7 cellular contexts compared by ENCODE assay signal in the genomic region with DNA sequence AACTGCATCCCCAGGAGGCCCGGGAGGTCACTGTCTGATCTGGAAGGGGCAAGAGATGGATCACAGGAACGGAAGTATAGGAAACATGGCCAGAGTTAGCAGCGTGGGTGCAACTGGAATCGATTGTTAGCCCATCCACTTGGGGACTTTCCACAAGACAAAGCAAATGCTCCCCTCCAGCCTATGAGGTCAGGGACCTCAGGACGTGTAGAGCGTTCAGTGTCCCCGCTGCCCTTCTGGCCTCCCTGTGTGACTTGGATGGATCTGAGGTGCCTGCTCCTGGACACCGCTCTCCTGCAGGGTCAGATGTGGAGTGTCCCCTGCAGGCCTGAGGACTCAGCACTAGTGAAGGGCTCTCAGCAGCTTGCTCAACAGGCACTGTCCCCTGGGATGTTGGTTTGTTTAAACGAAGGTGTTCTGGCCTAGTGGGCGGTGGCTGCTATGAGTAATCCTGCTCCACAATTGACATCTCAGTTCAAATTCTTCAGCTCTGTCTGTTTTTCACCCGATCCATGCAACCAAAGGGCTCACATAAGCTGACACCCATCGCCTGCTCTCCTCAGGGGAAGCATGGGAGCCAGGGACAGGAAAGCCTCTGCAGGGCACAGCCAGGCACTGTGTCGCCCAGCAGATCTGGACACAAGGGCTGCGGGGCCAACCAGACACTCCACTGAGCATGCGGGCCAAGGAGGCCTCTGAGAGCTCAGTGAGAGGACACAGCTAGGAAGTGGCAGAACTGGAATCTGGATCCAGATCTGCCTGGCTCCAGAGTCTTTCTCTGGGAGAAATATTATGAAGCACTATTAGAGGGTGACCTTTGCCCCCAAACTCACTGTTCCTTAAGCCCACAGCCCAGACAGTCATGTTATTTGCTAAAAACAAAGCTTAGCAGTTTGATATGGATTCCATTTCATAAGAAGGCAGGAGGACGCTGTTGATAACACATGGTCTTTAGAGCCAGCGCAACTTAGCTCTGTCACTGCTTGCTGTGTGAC.
DNase-seq lines count a peak whose midpoint lies in the region; ATAC-seq and TF ChIP-seq lines count a peak whose summit lies in the region.

No MANE protein-coding gene starts in this region.

- H2AFZ ChIP-seq in MM.1S (ENCODE audit: low read length): peak overlapping the region; percentile 33

- peak overlapping the region; percentile 23; the same call in 1 of the 2 replicates for H3K27ac ChIP-seq in MM.1S (ENCODE audit: low read length)

- H3K79me2 ChIP-seq in MM.1S (ENCODE audit: low read length): no peaks in the 10 kb centered on the region

- H3K4me2 ChIP-seq in MM.1S (ENCODE audit: low read depth, low read length): peak overlapping the region; percentile 30; the same call in 1 of the 2 replicates
- H3K4me2 ChIP-seq in skeletal muscle satellite cell (ENCODE audit: low read length): peak overlapping the region; percentile 41

- peak; percentile 89 for ATAC-seq in GM18519 (IDR thresholded peaks at IDR 0.05; ENCODE audit: low FRiP score, unreplicated experiment)

- H3K4me3 ChIP-seq in MM.1S (ENCODE audit: low read length): no peak overlapping the region
- H3K4me3 ChIP-seq in fibroblast of mammary gland (ENCODE audit: control insufficient read depth, low read depth, low read length): no peak overlapping the region
- H3K4me3 ChIP-seq in skeletal muscle satellite cell (ENCODE audit: low read length): peak overlapping the region; percentile 9

- H3K9me3 ChIP-seq in MM.1S (replicated peaks; ENCODE audit: insufficient read depth, low read length) (no peaks in the 10 kb centered on the region), skeletal muscle satellite cell (replicated peaks; ENCODE audit: low read length) (no peaks in the 10 kb centered on the region)

- peaks cover 6% of the 10 kb centered on the region; the same call in 1 of the 2 replicates for H3K4me1 ChIP-seq in MM.1S (ENCODE audit: low read length)
- H3K4me1 ChIP-seq in skeletal muscle satellite cell (ENCODE audit: control insufficient read depth, insufficient read depth, low read length): peaks cover 20% of the 10 kb centered on the region

- H3K36me3 ChIP-seq in MM.1S (replicated peaks; ENCODE audit: insufficient read depth, low read length) (no peaks in the 10 kb centered on the region), skeletal muscle satellite cell (ENCODE audit: insufficient read depth, low read length) (no peaks in the 10 kb centered on the region)

- H3K27me3 ChIP-seq in MM.1S (replicated peaks; ENCODE audit: insufficient read depth, low read length): no peaks in the 10 kb centered on the region
- no peaks in the 10 kb centered on the region for H3K27me3 ChIP-seq in skeletal muscle satellite cell (ENCODE audit: control insufficient read depth, insufficient read depth, low read length)

- H3K9ac ChIP-seq in MM.1S (ENCODE audit: low read length) (no peak overlapping the region), skeletal muscle satellite cell (ENCODE audit: low read depth, low read length) (no peak overlapping the region)

- H4K20me1 ChIP-seq in MM.1S (ENCODE audit: insufficient read depth, low read length): no peaks in the 10 kb centered on the region

- TF ChIP-seq CTCF in MM.1S (IDR thresholded peaks at IDR 0.05; ENCODE audit: low read length): no peak
- no peak for TF ChIP-seq CTCF in fibroblast of mammary gland (conservative IDR thresholded peaks at IDR 0.05; ENCODE audit: control insufficient read depth, insufficient read depth, low read depth, low read length)

- no peaks in the 10 kb centered on the region for H3F3A ChIP-seq in MM.1S (ENCODE audit: insufficient read depth, low read length)

- DNase-seq in H4 (ENCODE audit: low spot score) (peak; percentile 42), MM.1S (no peak), fibroblast of mammary gland (ENCODE audit: low read depth) (peak; percentile 94), NCI-H2081 (lab: John Stamatoyannopoulos, UW) (no peak), NOMO-1 (lab: John Stamatoyannopoulos, UW; ENCODE audit: unreplicated experiment in 2 of 2) (no peak)

- no peaks in the 10 kb centered on the region for H3K9me2 ChIP-seq in MM.1S (replicated peaks; ENCODE audit: insufficient read depth, low read length)

Comparison
In these comparisons a context has a peak if more than half of its experiments do, and no peak if none do; other contexts are left out.
1. DNase-seq: peak in H4 (single experiment) and fibroblast of mammary gland (single experiment); none in MM.1S (single experiment), NCI-H2081 (0 of 2) and NOMO-1 (0 of 2).